ENCODE assay signal across 8 cellular contexts in genomic region chr4:56387023-56388001, GRCh38. TPM values are rescaled to one million over a fixed set of nuclear protein-coding genes. Genes with fewer than 3 reads are reported as not detected.
A peak's percentile ranks its signal among the peaks of the same experiment; 100 is the strongest.
DNase-seq lines count a peak whose midpoint lies in the region; ATAC-seq, FAIRE-seq and TF ChIP-seq lines count a peak whose summit lies in the region.

TSS of gene AASDH (minus strand) at chr4:56387491. CDS start at chr4:56384299, 3,192 bp downstream.

- peak within 1 kb of the TSS; percentile 60 for H2AFZ ChIP-seq in OCI-LY1 (ENCODE audit: low read length)
- peak within 1 kb of the TSS; percentile 75 for H2AFZ ChIP-seq in endothelial cell of umbilical vein (ENCODE audit: low read depth, low read length)

- H3K27ac Mint-ChIP-seq in Calu3 (ENCODE audit: unreplicated experiment): peak within 1 kb of the TSS; percentile 96

- no peaks in the 10 kb centered on the region for H3K27me3 Mint-ChIP-seq in Calu3 (ENCODE audit: unreplicated experiment)

- H3K27me3 ChIP-seq in HUES64 (ENCODE audit: insufficient read depth, low read length): no peaks in the 10 kb centered on the region
- H3K27me3 ChIP-seq in OCI-LY1 (ENCODE audit: insufficient read depth, low read length): no peaks in the 10 kb centered on the region
- no peaks in the 10 kb centered on the region for H3K27me3 ChIP-seq in endothelial cell of umbilical vein (ENCODE audit: control insufficient read depth in 2 of 2, insufficient read depth in 2 of 2, low read length in 2 of 2)

- POLR2A ChIA-PET in endothelial cell of umbilical vein (lab: Charles Lee): interaction anchor here (0.6 to 1.7 kb wide), 10 partner anchors 18 to 1181 kb away, joined by 3 to 15 read pairs (median 6); partner anchors contain the start of genes CEP135, PAICS and PPAT

- CTCF ChIA-PET in Calu3 (lab: Charles Lee): interaction anchor here (0.6 kb wide), 1 partner anchor 666 kb away, joined by 5 read pairs; no protein-coding TSS in a partner anchor
- CTCF ChIA-PET in endothelial cell of umbilical vein (lab: Charles Lee): interaction anchor here (0.7 to 2.1 kb wide), 10 partner anchors 8 to 439 kb away, joined by 3 to 14 read pairs (median 4); partner anchors contain the start of genes CEP135, PAICS and PPAT

- DNase-seq in Calu3: peak; percentile 88
- DNase-seq in activated CD8-positive, alpha-beta memory T cell treated with anti-CD3 and anti-CD28 coated beads, Interleukin-2, amount 50 U/mL, for 48 hours: peak; percentile 100
- DNase-seq in endothelial cell of umbilical vein (ENCODE audit: low read depth, low spot score): peak; percentile 98
- DNase-seq in midbrain (lab: John Stamatoyannopoulos, UW): peak; percentile 96
- peak; percentile 88 to 93 for DNase-seq in stimulated activated CD8-positive, alpha-beta memory T cell treated with anti-CD3 and anti-CD28 coated beads, Interleukin-2, amount 100 ng/mL, for 1 hour (ENCODE audit: low read depth in 2 of 2)

- peak within 1 kb of the TSS; percentile 97 for H3K27ac ChIP-seq in HUES64 (ENCODE audit: low read depth, low read length)
- H3K27ac ChIP-seq in OCI-LY1 (ENCODE audit: low read depth, low read length, poor library complexity, severe bottlenecking): peak within 1 kb of the TSS; percentile 94
- H3K27ac ChIP-seq in endothelial cell of umbilical vein (ENCODE audit: insufficient read depth, low read depth, low read length): peak within 1 kb of the TSS; percentile 73

- H3K4me2 ChIP-seq in OCI-LY1 (ENCODE audit: low read length): peak within 1 kb of the TSS; percentile 91
- peak within 1 kb of the TSS; percentile 94 for H3K4me2 ChIP-seq in endothelial cell of umbilical vein (ENCODE audit: insufficient read depth, low read length)

- H3K4me1 ChIP-seq in HUES64 (ENCODE audit: insufficient read depth, low read length): 0 out of 2 replicates have a peak, but pooled peaks cover 3% of the 10 kb centered on the region
- peaks cover 27% of the 10 kb centered on the region for H3K4me1 ChIP-seq in OCI-LY1 (ENCODE audit: insufficient read depth, low read length, severe bottlenecking)
- H3K4me1 ChIP-seq in endothelial cell of umbilical vein (ENCODE audit: control insufficient read depth, extremely low read depth, insufficient read depth, low read length): peaks cover 13% of the 10 kb centered on the region

- peak within 1 kb of the TSS; percentile 83 for H3K4me3 Mint-ChIP-seq in Calu3 (ENCODE audit: low read depth, unreplicated experiment)

- no peaks in the 10 kb centered on the region for H3K9me2 ChIP-seq in OCI-LY1 (ENCODE audit: low read depth, low read length)

- H3K9me3 ChIP-seq in HUES64 (ENCODE audit: insufficient read depth, low read depth, low read length) (no peaks in the 10 kb centered on the region), OCI-LY1 (ENCODE audit: low read length) (no peaks in the 10 kb centered on the region), endothelial cell of umbilical vein (replicated peaks; ENCODE audit: control insufficient read depth, insufficient read depth, low read length) (no peaks in the 10 kb centered on the region)

- peak; percentile 94 for ATAC-seq in GM21447 (IDR thresholded peaks at IDR 0.05; ENCODE audit: unreplicated experiment)

- H3K9ac ChIP-seq in HUES64 (ENCODE audit: low read depth, low read length) (peak within 1 kb of the TSS; percentile 85), OCI-LY1 (ENCODE audit: low read length) (peak within 1 kb of the TSS; percentile 94), endothelial cell of umbilical vein (replicated peaks; ENCODE audit: extremely low read depth, insufficient read depth, low read length) (peak within 1 kb of the TSS; percentile 90)

- peaks cover 17% of the 10 kb centered on the region; the same call in 1 of the 2 replicates for H3K79me2 ChIP-seq in OCI-LY1 (ENCODE audit: insufficient read depth, low read length)
- H3K79me2 ChIP-seq in endothelial cell of umbilical vein (ENCODE audit: control insufficient read depth, insufficient read depth, low read length): peaks cover 2% of the 10 kb centered on the region

- H4K20me1 ChIP-seq in OCI-LY1 (ENCODE audit: insufficient read depth, low read length): no peaks in the 10 kb centered on the region
- no peaks in the 10 kb centered on the region for H4K20me1 ChIP-seq in endothelial cell of umbilical vein (replicated peaks; ENCODE audit: control insufficient read depth, extremely low read depth, insufficient read depth, low read length)

- intact Hi-C loops in Calu3 (cut with micrococcal nuclease; ENCODE audit: unreplicated experiment) (no loop called here), endothelial cell of umbilical vein (cut with micrococcal nuclease) (loop anchor here (1.0 kb wide), 4 partner anchors 23 to 439 kb away; partner anchors contain the start of genes CEP135, PPAT and SRP72)

- dilution Hi-C loops in endothelial cell of umbilical vein (cut with MboI; ENCODE audit: extremely low pct_ligation_motif_present, low sequenced_read_pairs): no loop called here

- H3K4me3 ChIP-seq in HUES64 (ENCODE audit: low read length): peak within 1 kb of the TSS; percentile 74
- H3K4me3 ChIP-seq in OCI-LY1 (ENCODE audit: low read depth, low read length, poor library complexity, severe bottlenecking): peak within 1 kb of the TSS; percentile 93
- H3K4me3 ChIP-seq in endothelial cell of umbilical vein (replicated peaks in 1 of 3; ENCODE audit: insufficient read depth in 1 of 3, low read depth in 1 of 3, low read length in 3 of 3): peak within 1 kb of the TSS; percentile 67 to 92 (median 91)

- H3K36me3 ChIP-seq in HUES64 (ENCODE audit: insufficient read depth, low read length) (peaks cover 13% of the 10 kb centered on the region), OCI-LY1 (ENCODE audit: insufficient read depth, low read length) (no peaks in the 10 kb centered on the region), endothelial cell of umbilical vein (ENCODE audit: control insufficient read depth in 2 of 2, extremely low read depth in 1 of 2, insufficient read depth in 2 of 2, low read length in 2 of 2) (no peaks in the 10 kb centered on the region)

- H3K36me3 Mint-ChIP-seq in Calu3 (ENCODE audit: insufficient read depth, unreplicated experiment): peaks cover 23% of the 10 kb centered on the region

- TSS peak; percentile 81 for BruUV-seq in Calu3 (replicated peaks; lab: Mats Ljungman, UMichigan)
- TSS peak; percentile 81 for BruUV-seq in endothelial cell of umbilical vein (replicated peaks; lab: Mats Ljungman, UMichigan)

- under 1% methylated on average over 57 of the region's 57 CpGs for WGBS in HUES64

- no peaks in the 10 kb centered on the region for H3K9me1 ChIP-seq in endothelial cell of umbilical vein (replicated peaks; ENCODE audit: control insufficient read depth, extremely low read depth, insufficient read depth, low read length)

- peaks cover 3% of the 10 kb centered on the region; the same call in 1 of the 2 replicates for H3F3A ChIP-seq in OCI-LY1 (ENCODE audit: insufficient read depth, low read length)

- H3K4me1 Mint-ChIP-seq in Calu3 (ENCODE audit: low read depth, unreplicated experiment): peaks cover 30% of the 10 kb centered on the region

- H3K9me3 Mint-ChIP-seq in Calu3 (ENCODE audit: low read depth, unreplicated experiment): no peaks in the 10 kb centered on the region

- peak; percentile 84 for FAIRE-seq in endothelial cell of umbilical vein (lab: Jason Lieb, UNC)

- TF ChIP-seq CTCF in Calu3 (IDR thresholded peaks at IDR 0.05; ENCODE audit: unreplicated experiment) (no peak), OCI-LY1 (IDR thresholded peaks at IDR 0.05; ENCODE audit: low read length) (no peak), endothelial cell of umbilical vein (IDR thresholded peaks at IDR 0.05; ENCODE audit: extremely low read depth in 1 of 2, insufficient read depth in 1 of 2, low read depth in 1 of 2, low read length in 2 of 2) (no peak)

- peak; percentile 84 for TF ChIP-seq POLR2A in endothelial cell of umbilical vein (IDR thresholded peaks at IDR 0.05; ENCODE audit: low read depth, low read length)

TF ChIP-seq in endothelial cell of umbilical vein, 7 proteins besides CTCF, POLR2A, EP300 and RAD21:
- peak; percentile 49 for TF ChIP-seq MYC (IDR thresholded peaks at IDR 0.05; ENCODE audit: low read depth, low read length)
- TF ChIP-seq EZH2 (IDR thresholded peaks at IDR 0.05; ENCODE audit: borderline replicate concordance, low read depth, low read length, severe bottlenecking): no peak
- peak; percentile 55 for TF ChIP-seq MAX (IDR thresholded peaks at IDR 0.05; ENCODE audit: insufficient read depth, insufficient read length)
- peak; percentile 89 for TF ChIP-seq POLR2AphosphoS5 (IDR thresholded peaks at IDR 0.05; ENCODE audit: insufficient read depth, low read depth, low read length)
- no peak for TF ChIP-seq JUN (IDR thresholded peaks at IDR 0.05; ENCODE audit: borderline replicate concordance, insufficient read depth, insufficient read length, low read depth)
- TF ChIP-seq FOS (IDR thresholded peaks at IDR 0.05; ENCODE audit: borderline replicate concordance, insufficient read depth, low read length): no peak

RNA-seq across cellular contexts. Expression of gene AASDH, which starts in this region (rescaled TPM):
- total RNA-seq in Calu3 (2022) (8.5 and 9.1 TPM in 2 replicates), endothelial cell of umbilical vein (6.9 and 9.5 TPM in 2 replicates)
- polyA plus RNA-seq in HUES64 (2013, experiment 1 of 2): 8.9 TPM
- polyA plus RNA-seq in HUES64 (2013, experiment 2 of 2): 11.2 TPM
- 4.2 and 4.5 TPM in 2 replicates for polyA plus RNA-seq in endothelial cell of umbilical vein
- polyA plus RNA-seq in endothelial cell of umbilical vein (2011; cell fraction: cytosol; rRNA removed): 3.9 and 4.3 TPM in 2 replicates
- 12.8 and 14.0 TPM in 2 replicates for polyA plus RNA-seq in endothelial cell of umbilical vein (2011; cell fraction: nucleus; rRNA removed)
- polyA plus RNA-seq in endothelial cell of umbilical vein (2012): 4.5 and 5.8 TPM in 2 replicates
- polyA minus RNA-seq in endothelial cell of umbilical vein: 14.3 and 15.9 TPM in 2 replicates
- polyA minus RNA-seq in endothelial cell of umbilical vein (2011; cell fraction: cytosol; rRNA and poly(A)+ RNA removed): 3.0 TPM
- 16.1 and 23.1 TPM in 2 replicates for polyA minus RNA-seq in endothelial cell of umbilical vein (2011; cell fraction: nucleus; rRNA and poly(A)+ RNA removed)

Comparison
In these comparisons a context has a peak if more than half of its experiments do, and no peak if none do; other contexts are left out.
1. Peak in every context shown above with its lines: DNase-seq, ATAC-seq, H3K4me3 ChIP-seq and H3K27ac ChIP-seq.